Comparison of ENCODE assay signal across 28 cellular contexts in the genomic region with DNA sequence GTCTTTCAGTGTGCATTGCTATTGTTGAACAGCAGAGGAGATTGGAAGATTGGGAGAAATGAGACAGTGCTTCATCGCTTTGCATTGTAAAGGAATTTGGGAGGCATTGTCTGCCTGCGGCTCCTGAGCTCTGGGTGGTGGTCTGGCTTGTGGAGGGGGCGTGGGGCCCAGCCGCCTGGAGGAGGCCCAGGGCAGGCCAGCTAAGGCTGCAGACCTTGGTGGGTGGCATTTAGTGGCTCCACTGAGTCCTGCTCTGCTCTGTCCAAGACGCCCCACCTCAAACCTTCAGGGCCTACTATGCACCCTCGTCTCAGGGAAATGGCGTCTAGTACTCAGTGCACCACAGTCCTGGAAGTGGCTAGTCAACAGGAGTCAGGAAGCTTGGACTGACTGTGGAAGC. TPM values are rescaled to one million over a fixed set of nuclear protein-coding genes. Genes with fewer than 3 reads are reported as not detected.
DNase-seq lines count a peak whose midpoint lies in the region; ATAC-seq and TF ChIP-seq lines count a peak whose summit lies in the region.
"Had no signal": no experiment of that assay in that cellular context is flagged by ENCODE, and none has a peak within 500 bp of the region (broad histone marks: within the 10 kb centered on the region; RNA-seq: fewer than 3 reads in every experiment).

No MANE protein-coding gene starts in this region.

- H3K27ac ChIP-seq in osteoblast (ENCODE audit: low read depth, low read length) (no peak overlapping the region), aorta (ENCODE audit: low read depth in 1 of 2, low read length in 2 of 2) (no peak overlapping the region)
- H3K27ac ChIP-seq: A549; BLaER1 treated with 17β-estradiol and CSF1 and Interleukin-3, amounts not matched to agents 10 nM and 100 nM; RWPE1 had no signal

- H3K9me3 ChIP-seq in osteoblast (ENCODE audit: low read depth, low read length) (no peaks in the 10 kb centered on the region), aorta (ENCODE audit: control insufficient read depth, low read length) (no peaks in the 10 kb centered on the region)
- H3K9me3 ChIP-seq: A549; BLaER1 treated with 17β-estradiol and CSF1 and Interleukin-3, amounts not matched to agents 10 nM and 100 nM had no signal

- TF ChIP-seq CTCF in chondrocyte (IDR thresholded peaks at IDR 0.05): no peak
- TF ChIP-seq CTCF in osteoblast (IDR thresholded peaks at IDR 0.05; ENCODE audit: extremely low read depth, low read depth, low read length): no peak

- H3K9me3 Mint-ChIP-seq in stimulated activated naive CD8-positive, alpha-beta T cell treated with anti-CD3 and anti-CD28 coated beads, Interleukin-15, amount 100 ng/mL, for 72 hours: no peaks in the 10 kb centered on the region
- H3K9me3 Mint-ChIP-seq in chondrocyte (ENCODE audit: low read depth): no peaks in the 10 kb centered on the region
- H3K9me3 Mint-ChIP-seq: CD4-positive, alpha-beta T cell had no signal

- peaks cover 21% of the 10 kb centered on the region for H3K27me3 Mint-ChIP-seq in stimulated activated naive CD8-positive, alpha-beta T cell treated with anti-CD3 and anti-CD28 coated beads, Interleukin-15, amount 100 ng/mL, for 72 hours
- peaks cover 33% of the 10 kb centered on the region for H3K27me3 Mint-ChIP-seq in chondrocyte (ENCODE audit: low read depth)

- no peak overlapping the region for H3K4me2 ChIP-seq in osteoblast (ENCODE audit: insufficient read depth, low read length)
- H3K4me2 ChIP-seq: A549; BLaER1 treated with 17β-estradiol and CSF1 and Interleukin-3, amounts not matched to agents 10 nM and 100 nM had no signal

- DNase-seq in stimulated activated naive CD8-positive, alpha-beta T cell treated with anti-CD3 and anti-CD28 coated beads, Interleukin-15, amount 100 ng/mL, for 72 hours: no peak
- DNase-seq in stimulated activated naive CD8-positive, alpha-beta T cell treated with anti-CD3 and anti-CD28 coated beads, Interleukin-15, Interleukin-2, amounts not matched to agents 100 U/mL and 50 U/mL, for 24 hours: no peak
- DNase-seq in chondrocyte (ENCODE audit: low spot score) (peak; percentile 59), osteoblast (ENCODE audit: insufficient read length, low spot score, missing footprints) (peak; percentile 50), aorta (peak; percentile 7 to 25), NCI-H146 (lab: John Stamatoyannopoulos, UW) (no peak), NCI-H2081 treated with DMSO at 0.1 percent for 48 hours (lab: John Stamatoyannopoulos, UW) (no peak)
- DNase-seq: AML-193; CD4-positive, alpha-beta T cell; COR-L47; GDM1; GOT3; Kasumi-1; MV-4-11; NCI-H1105; NCI-H1436 treated with DMSO at 0.1 percent for 48 hours; NCI-H1930; NCI-H446 treated with DMSO at 0.1 percent for 48 hours; NCI-H526; SHP77 treated with DMSO at 0.1 percent for 48 hours had no signal

- H2AFZ ChIP-seq in osteoblast (ENCODE audit: low read length): no peak overlapping the region

- H3K4me3 ChIP-seq in osteoblast (ENCODE audit: insufficient read depth, low read length) (no peak overlapping the region), aorta (ENCODE audit: low read length in 2 of 2) (no peak overlapping the region)
- H3K4me3 ChIP-seq: A549; BLaER1 treated with 17β-estradiol and CSF1 and Interleukin-3, amounts not matched to agents 10 nM and 100 nM; GM12878; K562 had no signal

- peak; percentile 32 for ATAC-seq in stimulated activated naive CD8-positive, alpha-beta T cell treated with anti-CD3 and anti-CD28 coated beads, Interleukin-15, amount 100 ng/mL, for 72 hours
- no peak for ATAC-seq in stimulated activated naive CD8-positive, alpha-beta T cell treated with anti-CD3 and anti-CD28 coated beads, Interleukin-15, Interleukin-2, amounts not matched to agents 100 U/mL and 50 U/mL, for 24 hours
- ATAC-seq in aorta (ENCODE audit: low FRiP score): no peak
- no peak for ATAC-seq in HG02884 (IDR thresholded peaks at IDR 0.05; ENCODE audit: unreplicated experiment)
- ATAC-seq: A549, GM12878, HCT116, K562, Panc1 had no signal

- WGBS in aorta, 2 donors: 93% methylated on average over 7 of the region's 7 CpGs

- H3K79me2 ChIP-seq in osteoblast (ENCODE audit: insufficient read depth, low read length): no peaks in the 10 kb centered on the region

- intact Hi-C loops in aorta (cut with DNase I): no loop called here

- no peaks in the 10 kb centered on the region for H3K36me3 Mint-ChIP-seq in chondrocyte (ENCODE audit: low read depth)

- H3K4me3 Mint-ChIP-seq in stimulated activated naive CD8-positive, alpha-beta T cell treated with anti-CD3 and anti-CD28 coated beads, Interleukin-15, amount 100 ng/mL, for 72 hours: no peak overlapping the region
- H3K4me3 Mint-ChIP-seq in chondrocyte (ENCODE audit: unreplicated experiment): no peak overlapping the region
- H3K4me3 Mint-ChIP-seq: CD4-positive, alpha-beta T cell had no signal

- peaks cover 4% of the 10 kb centered on the region for H3K4me1 ChIP-seq in osteoblast (ENCODE audit: insufficient read depth, low read length)
- no peaks in the 10 kb centered on the region for H3K4me1 ChIP-seq in aorta (ENCODE audit: control insufficient read depth in 1 of 2, insufficient read depth in 2 of 2, low read length in 2 of 2)

- no peak overlapping the region for H3K27ac Mint-ChIP-seq in stimulated activated naive CD8-positive, alpha-beta T cell treated with anti-CD3 and anti-CD28 coated beads, Interleukin-15, amount 100 ng/mL, for 72 hours
- no peak overlapping the region for H3K27ac Mint-ChIP-seq in chondrocyte (ENCODE audit: unreplicated experiment)
- H3K27ac Mint-ChIP-seq: CD4-positive, alpha-beta T cell had no signal

- H4K20me1 ChIP-seq in osteoblast (ENCODE audit: insufficient read depth, low read length): no peaks in the 10 kb centered on the region

- H3K36me3 ChIP-seq in osteoblast (ENCODE audit: insufficient read depth, low read length): no peaks in the 10 kb centered on the region
- no peaks in the 10 kb centered on the region for H3K36me3 ChIP-seq in aorta (ENCODE audit: control insufficient read depth in 1 of 2, insufficient read depth in 2 of 2, low read length in 1 of 2)
- H3K36me3 ChIP-seq: BLaER1 treated with 17β-estradiol and CSF1 and Interleukin-3, amounts not matched to agents 10 nM and 100 nM had no signal

- peaks cover 3% of the 10 kb centered on the region for H3K4me1 Mint-ChIP-seq in stimulated activated naive CD8-positive, alpha-beta T cell treated with anti-CD3 and anti-CD28 coated beads, Interleukin-15, amount 100 ng/mL, for 72 hours
- H3K4me1 Mint-ChIP-seq in chondrocyte (ENCODE audit: low read depth): peaks cover 19% of the 10 kb centered on the region

- peaks cover 50% of the 10 kb centered on the region for H3K27me3 ChIP-seq in osteoblast (ENCODE audit: insufficient read depth, low read length)
- H3K27me3 ChIP-seq in aorta (ENCODE audit: control insufficient read depth in 1 of 2, insufficient read depth in 2 of 2, low read length in 1 of 2): no peaks in the 10 kb centered on the region

RNA-seq across cellular contexts. Expression of a gene that starts 5.7 kb away (rescaled TPM):
- total RNA-seq in chondrocyte (24.6 to 33.8 TPM (median 33.2 TPM) in 3 replicates), osteoblast (47.4 and 47.8 TPM in 2 replicates), aorta (10 to 100 TPM; 34.8 to 42.3 TPM)
- polyA plus RNA-seq in aorta: 10 to 100 TPM; 27.5 to 33.6 TPM

RNA-seq across cellular contexts. Expression of a gene that starts 10.4 kb away (rescaled TPM):
- total RNA-seq in chondrocyte: 10.9 to 12.8 TPM (median 12.6 TPM) in 3 replicates
- under 0.01 TPM in 1 of 2 replicates, not detected in the other for total RNA-seq in osteoblast
- 10 to 100 TPM; 15.9 to 16.4 TPM for total RNA-seq in aorta
- 10 to 100 TPM in 1 of 2 donors, 1 to 10 TPM in 1; 4.1 to 15.6 TPM for polyA plus RNA-seq in aorta
- total RNA-seq: K562 had no signal

Comparison
In these comparisons a context has a peak if more than half of its experiments do, and no peak if none do; other contexts are left out.
1. DNase-seq: peak in chondrocyte (single experiment), osteoblast (single experiment) and aorta (2 of 2); none in stimulated activated naive CD8-positive, alpha-beta T cell treated with anti-CD3 and anti-CD28 coated beads, Interleukin-15, amount 100 ng/mL, for 72 hours (0 of 2), stimulated activated naive CD8-positive, alpha-beta T cell treated with anti-CD3 and anti-CD28 coated beads, Interleukin-15, Interleukin-2, amounts not matched to agents 100 U/mL and 50 U/mL, for 24 hours (single experiment), NCI-H146 (single experiment) and NCI-H2081 treated with DMSO at 0.1 percent for 48 hours (single experiment).
2. RNA of a gene that starts 10.4 kb away (total RNA-seq): 15.9 to 16.4 TPM in aorta and 10.9 to 12.8 TPM in chondrocyte; under 0.01 TPM in osteoblast; every median in the first group is over 10 times any median in the second.